8 cellular contexts compared by ENCODE assay signal in the genomic region with DNA sequence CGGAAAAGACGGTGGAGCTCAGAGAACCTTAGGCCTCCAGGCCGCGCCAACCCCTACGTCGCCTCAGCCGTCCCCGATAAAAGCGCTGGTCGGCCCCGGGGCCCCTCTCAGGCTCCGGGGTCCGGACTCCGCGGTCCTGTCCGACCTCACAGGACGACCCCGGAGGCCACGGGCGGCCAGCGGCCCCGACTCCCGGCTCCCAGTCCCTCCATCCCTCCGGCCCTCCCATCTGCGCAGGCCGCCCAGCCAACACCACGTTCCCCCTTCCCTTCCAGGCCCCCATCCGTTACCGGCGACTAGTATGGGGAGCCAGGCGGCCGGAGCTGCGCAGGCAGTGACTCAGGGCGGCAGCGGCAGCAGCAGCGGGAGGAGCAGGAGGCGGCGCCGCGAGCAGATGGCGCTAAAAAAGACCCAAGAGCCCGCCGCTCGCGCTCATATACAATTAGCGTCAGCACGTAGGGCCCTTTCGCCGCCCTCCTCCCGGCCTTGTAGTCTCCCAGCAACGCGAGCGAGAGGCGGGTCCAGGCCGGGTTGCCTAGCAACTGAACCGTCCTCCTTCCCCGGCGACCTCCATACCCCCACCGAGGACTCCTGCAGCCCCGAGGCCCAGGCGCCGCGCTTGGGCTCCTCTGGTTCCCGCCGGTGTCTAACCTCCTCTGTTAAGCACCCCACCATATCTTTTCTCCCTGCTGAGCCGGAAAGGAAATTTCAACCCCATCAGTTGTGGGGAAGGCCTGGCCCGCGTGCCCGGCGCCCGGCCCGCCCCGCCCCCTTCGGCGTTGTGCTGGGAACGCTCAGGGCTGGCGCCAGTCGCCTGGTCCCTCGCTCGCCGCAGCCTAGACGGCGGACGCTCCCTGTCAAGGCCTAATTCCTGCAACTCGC. TPM values are rescaled to one million over a fixed set of nuclear protein-coding genes. Genes with fewer than 3 reads are reported as not detected.
DNase-seq lines count a peak whose midpoint lies in the region; ATAC-seq and TF ChIP-seq lines count a peak whose summit lies in the region.

A gene with protein sequence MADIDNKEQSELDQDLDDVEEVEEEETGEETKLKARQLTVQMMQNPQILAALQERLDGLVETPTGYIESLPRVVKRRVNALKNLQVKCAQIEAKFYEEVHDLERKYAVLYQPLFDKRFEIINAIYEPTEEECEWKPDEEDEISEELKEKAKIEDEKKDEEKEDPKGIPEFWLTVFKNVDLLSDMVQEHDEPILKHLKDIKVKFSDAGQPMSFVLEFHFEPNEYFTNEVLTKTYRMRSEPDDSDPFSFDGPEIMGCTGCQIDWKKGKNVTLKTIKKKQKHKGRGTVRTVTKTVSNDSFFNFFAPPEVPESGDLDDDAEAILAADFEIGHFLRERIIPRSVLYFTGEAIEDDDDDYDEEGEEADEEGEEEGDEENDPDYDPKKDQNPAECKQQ (minus strand): TSS at position 409 of the 882 bp plus-strand sequence. CDS start 10,466 bp downstream, outside the sequence.

- POLR2A ChIA-PET in RWPE1 (lab: Yijun Ruan, JAX; ENCODE audit: low non-redundant PET): no interaction called here

- peak; percentile 93 to 95 for ATAC-seq in natural killer cell treated with Interleukin-12 subunit alpha and Interleukin-12 subunit beta and Interleukin-15 and Interleukin-18, amount 100 ng/mL, for 72 hours
- peak; percentile 90 for ATAC-seq in stimulated activated naive CD8-positive, alpha-beta T cell treated with anti-CD3 and anti-CD28 coated beads, Interleukin-15, Interleukin-2, amounts not matched to agents 100 U/mL and 50 U/mL, for 24 hours

- peak within 1 kb of the TSS; percentile 82 for H3K4me3 ChIP-seq in LNCaP clone FGC (ENCODE audit: low read depth, low read length)

- CTCF ChIA-PET in RWPE1 (lab: Yijun Ruan, JAX): interaction anchor here (0.6 to 0.9 kb wide), 2 partner anchors 103 to 264 kb away, joined by 3 read pairs; a partner anchor contains a TSS

- no peaks in the 10 kb centered on the region for H3K9me3 Mint-ChIP-seq in activated T-helper 2 cell treated with anti-CD3 and anti-CD28 coated beads, Interferon-gamma antibody, Interleukin-2, Interleukin-4, amounts not matched to agents 10 μg/mL and 5 μg/mL and 100 μg/mL, durations not matched to agents 14 hours and 24 hours and 36 hours
- no peaks in the 10 kb centered on the region for H3K9me3 Mint-ChIP-seq in natural killer cell treated with Interleukin-12 subunit alpha and Interleukin-12 subunit beta and Interleukin-15 and Interleukin-18, amount 100 ng/mL, for 72 hours

- DNase-seq in Daoy (ENCODE audit: low read depth) (peak; percentile 99), GOT3 (lab: John Stamatoyannopoulos, UW) (peak; percentile 82), LNCaP clone FGC (ENCODE audit: low read depth) (peak; percentile 93), RWPE1 (ENCODE audit: low spot score) (peak; percentile 97), fibroblast of peridontal ligament (ENCODE audit: extremely low read depth) (peak; percentile 97)
- peak; percentile 96 for DNase-seq in activated T-helper 2 cell treated with anti-CD3 and anti-CD28 coated beads, Interferon-gamma antibody, Interleukin-2, Interleukin-4, amounts not matched to agents 10 μg/mL and 5 μg/mL and 100 μg/mL, durations not matched to agents 14 hours and 24 hours and 36 hours (ENCODE audit: low spot score)
- peak; percentile 99 for DNase-seq in natural killer cell treated with Interleukin-12 subunit alpha and Interleukin-12 subunit beta and Interleukin-15 and Interleukin-18, amount 100 ng/mL, for 72 hours (ENCODE audit: low spot score)
- peak; percentile 97 for DNase-seq in stimulated activated naive CD8-positive, alpha-beta T cell treated with anti-CD3 and anti-CD28 coated beads, Interleukin-15, Interleukin-2, amounts not matched to agents 100 U/mL and 50 U/mL, for 24 hours

- peak within 1 kb of the TSS; percentile 99 for H3K27ac Mint-ChIP-seq in activated T-helper 2 cell treated with anti-CD3 and anti-CD28 coated beads, Interferon-gamma antibody, Interleukin-2, Interleukin-4, amounts not matched to agents 10 μg/mL and 5 μg/mL and 100 μg/mL, durations not matched to agents 14 hours and 24 hours and 36 hours
- H3K27ac Mint-ChIP-seq in natural killer cell treated with Interleukin-12 subunit alpha and Interleukin-12 subunit beta and Interleukin-15 and Interleukin-18, amount 100 ng/mL, for 72 hours: peak within 1 kb of the TSS; percentile 98

- H3K4me3 Mint-ChIP-seq in activated T-helper 2 cell treated with anti-CD3 and anti-CD28 coated beads, Interferon-gamma antibody, Interleukin-2, Interleukin-4, amounts not matched to agents 10 μg/mL and 5 μg/mL and 100 μg/mL, durations not matched to agents 14 hours and 24 hours and 36 hours (ENCODE audit: low read depth): peak within 1 kb of the TSS; percentile 94
- peak within 1 kb of the TSS; percentile 98 for H3K4me3 Mint-ChIP-seq in natural killer cell treated with Interleukin-12 subunit alpha and Interleukin-12 subunit beta and Interleukin-15 and Interleukin-18, amount 100 ng/mL, for 72 hours

- TF ChIP-seq CTCF in LNCaP clone FGC (IDR thresholded peaks at IDR 0.05; ENCODE audit: control insufficient read depth, extremely low read depth, insufficient read depth) (peak; percentile 12; the same call in 1 of the 2 replicates), RWPE1 (conservative IDR thresholded peaks at IDR 0.05; ENCODE audit: low read depth) (no peak)

- H3K27ac ChIP-seq in RWPE1: peak within 1 kb of the TSS; percentile 96

- H3K4me1 Mint-ChIP-seq in activated T-helper 2 cell treated with anti-CD3 and anti-CD28 coated beads, Interferon-gamma antibody, Interleukin-2, Interleukin-4, amounts not matched to agents 10 μg/mL and 5 μg/mL and 100 μg/mL, durations not matched to agents 14 hours and 24 hours and 36 hours (ENCODE audit: low read depth): peaks cover 44% of the 10 kb centered on the region
- H3K4me1 Mint-ChIP-seq in natural killer cell treated with Interleukin-12 subunit alpha and Interleukin-12 subunit beta and Interleukin-15 and Interleukin-18, amount 100 ng/mL, for 72 hours (ENCODE audit: low read depth in 2 of 2): peaks cover 36 to 38% of the 10 kb centered on the region in 2 donors

- H3K27me3 Mint-ChIP-seq in activated T-helper 2 cell treated with anti-CD3 and anti-CD28 coated beads, Interferon-gamma antibody, Interleukin-2, Interleukin-4, amounts not matched to agents 10 μg/mL and 5 μg/mL and 100 μg/mL, durations not matched to agents 14 hours and 24 hours and 36 hours (ENCODE audit: low read depth): no peaks in the 10 kb centered on the region
- H3K27me3 Mint-ChIP-seq in natural killer cell treated with Interleukin-12 subunit alpha and Interleukin-12 subunit beta and Interleukin-15 and Interleukin-18, amount 100 ng/mL, for 72 hours: no peaks in the 10 kb centered on the region

- intact Hi-C loops in activated T-helper 2 cell treated with anti-CD3 and anti-CD28 coated beads, Interferon-gamma antibody, Interleukin-2, Interleukin-4, amounts not matched to agents 10 μg/mL and 5 μg/mL and 100 μg/mL, durations not matched to agents 14 hours and 24 hours and 36 hours (cut with micrococcal nuclease): loop anchor here (1.0 to 5.0 kb wide), 13 partner anchors 53 to 1547 kb away; a partner anchor contains a TSS

- peaks cover 38% of the 10 kb centered on the region for H3K36me3 Mint-ChIP-seq in activated T-helper 2 cell treated with anti-CD3 and anti-CD28 coated beads, Interferon-gamma antibody, Interleukin-2, Interleukin-4, amounts not matched to agents 10 μg/mL and 5 μg/mL and 100 μg/mL, durations not matched to agents 14 hours and 24 hours and 36 hours (ENCODE audit: low read depth)
- H3K36me3 Mint-ChIP-seq in natural killer cell treated with Interleukin-12 subunit alpha and Interleukin-12 subunit beta and Interleukin-15 and Interleukin-18, amount 100 ng/mL, for 72 hours: peaks cover 20% of the 10 kb centered on the region

RNA-seq across cellular contexts. Expression of the gene that starts here (rescaled TPM):
- 324 and 464 TPM in 2 replicates for total RNA-seq in Daoy (2014; rRNA removed; shearing (Covaris generic))
- total RNA-seq in activated T-helper 2 cell treated with anti-CD3 and anti-CD28 coated beads, Interferon-gamma antibody, Interleukin-2, Interleukin-4, amounts not matched to agents 10 μg/mL and 5 μg/mL and 100 μg/mL, durations not matched to agents 14 hours and 24 hours and 36 hours: 701 and 744 TPM in 2 replicates
- total RNA-seq in natural killer cell treated with Interleukin-12 subunit alpha and Interleukin-12 subunit beta and Interleukin-15 and Interleukin-18, amount 100 ng/mL, for 72 hours: 100 to 1,000 TPM; 371 to 420 TPM

Comparison
In these comparisons a context has a peak if more than half of its experiments do, and no peak if none do; other contexts are left out.
1. Peak in every context shown above with its lines: DNase-seq, ATAC-seq, H3K4me3 ChIP-seq and H3K27ac ChIP-seq.